1 cellular context compared by ENCODE assay signal in the genomic region with DNA sequence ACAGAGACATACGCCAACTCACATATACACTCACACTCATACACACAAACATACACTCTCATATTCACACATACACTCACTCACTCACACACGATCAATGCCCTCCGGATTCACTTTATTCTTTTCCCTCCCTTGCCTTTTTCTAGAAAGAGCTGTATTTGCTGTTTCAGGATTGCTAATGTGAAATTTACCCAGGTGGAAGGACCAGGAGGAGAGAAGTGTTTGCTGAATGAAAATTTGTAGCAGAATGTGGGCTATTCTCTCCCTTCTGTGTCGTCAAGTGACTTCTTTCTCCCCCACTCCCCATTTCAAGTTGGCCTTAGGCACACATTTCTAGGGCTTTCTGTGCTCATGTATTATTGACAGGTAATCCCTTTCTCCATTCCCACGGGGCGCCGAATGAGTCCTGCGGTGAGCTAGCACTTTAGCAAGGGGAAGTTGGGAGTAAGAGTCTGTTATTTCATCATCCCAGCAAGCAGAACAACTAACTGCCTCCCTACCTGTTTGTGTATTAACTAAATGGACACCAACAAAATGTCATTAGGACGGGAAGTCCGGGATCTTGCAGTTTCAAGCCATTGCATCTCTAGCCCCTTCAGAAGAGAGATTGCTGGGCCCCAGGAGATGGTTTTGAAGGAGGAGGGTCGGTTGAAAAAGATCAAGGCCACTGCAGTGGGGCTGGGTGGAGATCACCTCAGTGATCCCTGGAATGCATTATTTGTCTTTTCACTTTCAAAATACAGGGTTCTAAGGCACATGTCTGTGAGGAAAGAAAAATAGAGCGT.
TF ChIP-seq lines count a peak whose summit lies in the region.

No MANE protein-coding gene starts in this region.

TF ChIP-seq in WTC11, 78 proteins besides CTCF, POLR2A, EP300 and RAD21 (continued from another document):
- TF ChIP-seq, protein P1, sequence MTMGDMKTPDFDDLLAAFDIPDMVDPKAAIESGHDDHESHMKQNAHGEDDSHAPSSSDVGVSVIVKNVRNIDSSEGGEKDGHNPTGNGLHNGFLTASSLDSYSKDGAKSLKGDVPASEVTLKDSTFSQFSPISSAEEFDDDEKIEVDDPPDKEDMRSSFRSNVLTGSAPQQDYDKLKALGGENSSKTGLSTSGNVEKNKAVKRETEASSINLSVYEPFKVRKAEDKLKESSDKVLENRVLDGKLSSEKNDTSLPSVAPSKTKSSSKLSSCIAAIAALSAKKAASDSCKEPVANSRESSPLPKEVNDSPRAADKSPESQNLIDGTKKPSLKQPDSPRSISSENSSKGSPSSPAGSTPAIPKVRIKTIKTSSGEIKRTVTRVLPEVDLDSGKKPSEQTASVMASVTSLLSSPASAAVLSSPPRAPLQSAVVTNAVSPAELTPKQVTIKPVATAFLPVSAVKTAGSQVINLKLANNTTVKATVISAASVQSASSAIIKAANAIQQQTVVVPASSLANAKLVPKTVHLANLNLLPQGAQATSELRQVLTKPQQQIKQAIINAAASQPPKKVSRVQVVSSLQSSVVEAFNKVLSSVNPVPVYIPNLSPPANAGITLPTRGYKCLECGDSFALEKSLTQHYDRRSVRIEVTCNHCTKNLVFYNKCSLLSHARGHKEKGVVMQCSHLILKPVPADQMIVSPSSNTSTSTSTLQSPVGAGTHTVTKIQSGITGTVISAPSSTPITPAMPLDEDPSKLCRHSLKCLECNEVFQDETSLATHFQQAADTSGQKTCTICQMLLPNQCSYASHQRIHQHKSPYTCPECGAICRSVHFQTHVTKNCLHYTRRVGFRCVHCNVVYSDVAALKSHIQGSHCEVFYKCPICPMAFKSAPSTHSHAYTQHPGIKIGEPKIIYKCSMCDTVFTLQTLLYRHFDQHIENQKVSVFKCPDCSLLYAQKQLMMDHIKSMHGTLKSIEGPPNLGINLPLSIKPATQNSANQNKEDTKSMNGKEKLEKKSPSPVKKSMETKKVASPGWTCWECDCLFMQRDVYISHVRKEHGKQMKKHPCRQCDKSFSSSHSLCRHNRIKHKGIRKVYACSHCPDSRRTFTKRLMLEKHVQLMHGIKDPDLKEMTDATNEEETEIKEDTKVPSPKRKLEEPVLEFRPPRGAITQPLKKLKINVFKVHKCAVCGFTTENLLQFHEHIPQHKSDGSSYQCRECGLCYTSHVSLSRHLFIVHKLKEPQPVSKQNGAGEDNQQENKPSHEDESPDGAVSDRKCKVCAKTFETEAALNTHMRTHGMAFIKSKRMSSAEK (CRISPR knock-in tag; IDR thresholded peaks at IDR 0.05; ENCODE audit: borderline replicate concordance), result no peak
- TF ChIP-seq ZNF121 (CRISPR knock-in tag; IDR thresholded peaks at IDR 0.05) (no peak), ZNF219 (CRISPR knock-in tag; IDR thresholded peaks at IDR 0.05; ENCODE audit: borderline replicate concordance) (no peak), NFE2L1 (CRISPR knock-in tag; IDR thresholded peaks at IDR 0.05) (no peak), TP53 (CRISPR knock-in tag; IDR thresholded peaks at IDR 0.05) (no peak), CBFB (CRISPR knock-in tag; IDR thresholded peaks at IDR 0.05; ENCODE audit: low read depth) (no peak), NFYB (CRISPR knock-in tag; conservative IDR thresholded peaks at IDR 0.05; ENCODE audit: low read depth) (no peak), MYBL2 (CRISPR knock-in tag; IDR thresholded peaks at IDR 0.05) (0 out of 2 replicates have a peak, but pooled peaks have one; percentile 18), ZBTB21 (CRISPR knock-in tag; IDR thresholded peaks at IDR 0.05; ENCODE audit: borderline replicate concordance) (no peak), ZNF423 (CRISPR knock-in tag; IDR thresholded peaks at IDR 0.05) (peak; percentile 46; the same call in 1 of the 2 replicates), PRRX2 (CRISPR knock-in tag; IDR thresholded peaks at IDR 0.05) (no peak), ZNF263 (CRISPR knock-in tag; IDR thresholded peaks at IDR 0.05; ENCODE audit: low read depth) (no peak), ETV6 (CRISPR knock-in tag; IDR thresholded peaks at IDR 0.05) (no peak), TEAD1 (CRISPR knock-in tag; IDR thresholded peaks at IDR 0.05) (0 out of 2 replicates have a peak, but pooled peaks have one; percentile 53), ESRRA (CRISPR knock-in tag; IDR thresholded peaks at IDR 0.05; ENCODE audit: borderline replicate concordance) (no peak), CREM (CRISPR knock-in tag; IDR thresholded peaks at IDR 0.05) (no peak), ELF4 (CRISPR knock-in tag; IDR thresholded peaks at IDR 0.05; ENCODE audit: low read depth) (no peak), JAZF1 (CRISPR knock-in tag; IDR thresholded peaks at IDR 0.05) (no peak)
- TF ChIP-seq, protein P2, sequence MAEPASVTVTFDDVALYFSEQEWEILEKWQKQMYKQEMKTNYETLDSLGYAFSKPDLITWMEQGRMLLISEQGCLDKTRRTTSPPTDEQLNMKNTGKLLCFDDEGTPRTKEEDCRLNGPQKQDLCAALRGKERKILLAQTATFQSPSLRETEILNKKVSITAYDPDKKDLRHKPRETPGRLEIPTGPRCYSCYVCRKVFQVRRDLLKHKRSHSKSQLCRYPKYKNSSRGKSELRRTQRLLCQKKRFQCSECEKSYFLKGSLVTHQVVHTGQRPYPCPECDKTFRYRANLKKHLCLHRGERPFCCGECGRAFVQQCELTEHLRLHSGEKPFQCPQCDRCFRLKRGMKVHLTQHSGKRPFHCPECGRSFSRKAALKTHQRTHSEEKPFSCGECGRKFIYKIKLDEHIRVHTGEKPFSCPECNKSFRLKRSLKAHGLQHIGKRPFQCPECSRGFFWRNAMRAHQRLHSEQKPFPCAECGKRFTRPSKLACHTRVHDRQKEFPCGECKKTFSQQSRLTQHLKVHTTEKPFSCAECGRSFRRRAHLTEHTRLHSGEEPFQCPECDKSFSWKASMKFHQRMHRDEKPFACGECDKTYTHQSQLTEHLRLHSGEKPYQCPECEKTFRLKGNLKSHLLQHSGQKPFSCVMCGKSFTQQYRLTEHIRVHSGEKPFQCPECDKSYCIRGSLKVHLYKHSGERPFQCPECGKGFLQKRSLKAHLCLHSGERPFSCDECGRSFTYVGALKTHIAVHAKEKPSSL (CRISPR knock-in tag; conservative IDR thresholded peaks at IDR 0.05), result no peak
- TF ChIP-seq, protein P3, sequence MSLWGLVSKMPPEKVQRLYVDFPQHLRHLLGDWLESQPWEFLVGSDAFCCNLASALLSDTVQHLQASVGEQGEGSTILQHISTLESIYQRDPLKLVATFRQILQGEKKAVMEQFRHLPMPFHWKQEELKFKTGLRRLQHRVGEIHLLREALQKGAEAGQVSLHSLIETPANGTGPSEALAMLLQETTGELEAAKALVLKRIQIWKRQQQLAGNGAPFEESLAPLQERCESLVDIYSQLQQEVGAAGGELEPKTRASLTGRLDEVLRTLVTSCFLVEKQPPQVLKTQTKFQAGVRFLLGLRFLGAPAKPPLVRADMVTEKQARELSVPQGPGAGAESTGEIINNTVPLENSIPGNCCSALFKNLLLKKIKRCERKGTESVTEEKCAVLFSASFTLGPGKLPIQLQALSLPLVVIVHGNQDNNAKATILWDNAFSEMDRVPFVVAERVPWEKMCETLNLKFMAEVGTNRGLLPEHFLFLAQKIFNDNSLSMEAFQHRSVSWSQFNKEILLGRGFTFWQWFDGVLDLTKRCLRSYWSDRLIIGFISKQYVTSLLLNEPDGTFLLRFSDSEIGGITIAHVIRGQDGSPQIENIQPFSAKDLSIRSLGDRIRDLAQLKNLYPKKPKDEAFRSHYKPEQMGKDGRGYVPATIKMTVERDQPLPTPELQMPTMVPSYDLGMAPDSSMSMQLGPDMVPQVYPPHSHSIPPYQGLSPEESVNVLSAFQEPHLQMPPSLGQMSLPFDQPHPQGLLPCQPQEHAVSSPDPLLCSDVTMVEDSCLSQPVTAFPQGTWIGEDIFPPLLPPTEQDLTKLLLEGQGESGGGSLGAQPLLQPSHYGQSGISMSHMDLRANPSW (CRISPR knock-in tag; conservative IDR thresholded peaks at IDR 0.05; ENCODE audit: low read depth), result no peak
- TF ChIP-seq, protein P4, sequence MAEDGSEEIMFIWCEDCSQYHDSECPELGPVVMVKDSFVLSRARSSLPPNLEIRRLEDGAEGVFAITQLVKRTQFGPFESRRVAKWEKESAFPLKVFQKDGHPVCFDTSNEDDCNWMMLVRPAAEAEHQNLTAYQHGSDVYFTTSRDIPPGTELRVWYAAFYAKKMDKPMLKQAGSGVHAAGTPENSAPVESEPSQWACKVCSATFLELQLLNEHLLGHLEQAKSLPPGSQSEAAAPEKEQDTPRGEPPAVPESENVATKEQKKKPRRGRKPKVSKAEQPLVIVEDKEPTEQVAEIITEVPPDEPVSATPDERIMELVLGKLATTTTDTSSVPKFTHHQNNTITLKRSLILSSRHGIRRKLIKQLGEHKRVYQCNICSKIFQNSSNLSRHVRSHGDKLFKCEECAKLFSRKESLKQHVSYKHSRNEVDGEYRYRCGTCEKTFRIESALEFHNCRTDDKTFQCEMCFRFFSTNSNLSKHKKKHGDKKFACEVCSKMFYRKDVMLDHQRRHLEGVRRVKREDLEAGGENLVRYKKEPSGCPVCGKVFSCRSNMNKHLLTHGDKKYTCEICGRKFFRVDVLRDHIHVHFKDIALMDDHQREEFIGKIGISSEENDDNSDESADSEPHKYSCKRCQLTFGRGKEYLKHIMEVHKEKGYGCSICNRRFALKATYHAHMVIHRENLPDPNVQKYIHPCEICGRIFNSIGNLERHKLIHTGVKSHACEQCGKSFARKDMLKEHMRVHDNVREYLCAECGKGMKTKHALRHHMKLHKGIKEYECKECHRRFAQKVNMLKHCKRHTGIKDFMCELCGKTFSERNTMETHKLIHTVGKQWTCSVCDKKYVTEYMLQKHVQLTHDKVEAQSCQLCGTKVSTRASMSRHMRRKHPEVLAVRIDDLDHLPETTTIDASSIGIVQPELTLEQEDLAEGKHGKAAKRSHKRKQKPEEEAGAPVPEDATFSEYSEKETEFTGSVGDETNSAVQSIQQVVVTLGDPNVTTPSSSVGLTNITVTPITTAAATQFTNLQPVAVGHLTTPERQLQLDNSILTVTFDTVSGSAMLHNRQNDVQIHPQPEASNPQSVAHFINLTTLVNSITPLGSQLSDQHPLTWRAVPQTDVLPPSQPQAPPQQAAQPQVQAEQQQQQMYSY (CRISPR knock-in tag; IDR thresholded peaks at IDR 0.05), result no peak
- TF ChIP-seq, protein P5, sequence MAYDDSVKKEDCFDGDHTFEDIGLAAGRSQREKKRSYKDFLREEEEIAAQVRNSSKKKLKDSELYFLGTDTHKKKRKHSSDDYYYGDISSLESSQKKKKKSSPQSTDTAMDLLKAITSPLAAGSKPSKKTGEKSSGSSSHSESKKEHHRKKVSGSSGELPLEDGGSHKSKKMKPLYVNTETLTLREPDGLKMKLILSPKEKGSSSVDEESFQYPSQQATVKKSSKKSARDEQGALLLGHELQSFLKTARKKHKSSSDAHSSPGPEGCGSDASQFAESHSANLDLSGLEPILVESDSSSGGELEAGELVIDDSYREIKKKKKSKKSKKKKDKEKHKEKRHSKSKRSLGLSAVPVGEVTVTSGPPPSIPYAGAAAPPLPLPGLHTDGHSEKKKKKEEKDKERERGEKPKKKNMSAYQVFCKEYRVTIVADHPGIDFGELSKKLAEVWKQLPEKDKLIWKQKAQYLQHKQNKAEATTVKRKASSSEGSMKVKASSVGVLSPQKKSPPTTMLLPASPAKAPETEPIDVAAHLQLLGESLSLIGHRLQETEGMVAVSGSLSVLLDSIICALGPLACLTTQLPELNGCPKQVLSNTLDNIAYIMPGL (CRISPR knock-in tag; IDR thresholded peaks at IDR 0.05), result no peak
- TF ChIP-seq, protein P6, sequence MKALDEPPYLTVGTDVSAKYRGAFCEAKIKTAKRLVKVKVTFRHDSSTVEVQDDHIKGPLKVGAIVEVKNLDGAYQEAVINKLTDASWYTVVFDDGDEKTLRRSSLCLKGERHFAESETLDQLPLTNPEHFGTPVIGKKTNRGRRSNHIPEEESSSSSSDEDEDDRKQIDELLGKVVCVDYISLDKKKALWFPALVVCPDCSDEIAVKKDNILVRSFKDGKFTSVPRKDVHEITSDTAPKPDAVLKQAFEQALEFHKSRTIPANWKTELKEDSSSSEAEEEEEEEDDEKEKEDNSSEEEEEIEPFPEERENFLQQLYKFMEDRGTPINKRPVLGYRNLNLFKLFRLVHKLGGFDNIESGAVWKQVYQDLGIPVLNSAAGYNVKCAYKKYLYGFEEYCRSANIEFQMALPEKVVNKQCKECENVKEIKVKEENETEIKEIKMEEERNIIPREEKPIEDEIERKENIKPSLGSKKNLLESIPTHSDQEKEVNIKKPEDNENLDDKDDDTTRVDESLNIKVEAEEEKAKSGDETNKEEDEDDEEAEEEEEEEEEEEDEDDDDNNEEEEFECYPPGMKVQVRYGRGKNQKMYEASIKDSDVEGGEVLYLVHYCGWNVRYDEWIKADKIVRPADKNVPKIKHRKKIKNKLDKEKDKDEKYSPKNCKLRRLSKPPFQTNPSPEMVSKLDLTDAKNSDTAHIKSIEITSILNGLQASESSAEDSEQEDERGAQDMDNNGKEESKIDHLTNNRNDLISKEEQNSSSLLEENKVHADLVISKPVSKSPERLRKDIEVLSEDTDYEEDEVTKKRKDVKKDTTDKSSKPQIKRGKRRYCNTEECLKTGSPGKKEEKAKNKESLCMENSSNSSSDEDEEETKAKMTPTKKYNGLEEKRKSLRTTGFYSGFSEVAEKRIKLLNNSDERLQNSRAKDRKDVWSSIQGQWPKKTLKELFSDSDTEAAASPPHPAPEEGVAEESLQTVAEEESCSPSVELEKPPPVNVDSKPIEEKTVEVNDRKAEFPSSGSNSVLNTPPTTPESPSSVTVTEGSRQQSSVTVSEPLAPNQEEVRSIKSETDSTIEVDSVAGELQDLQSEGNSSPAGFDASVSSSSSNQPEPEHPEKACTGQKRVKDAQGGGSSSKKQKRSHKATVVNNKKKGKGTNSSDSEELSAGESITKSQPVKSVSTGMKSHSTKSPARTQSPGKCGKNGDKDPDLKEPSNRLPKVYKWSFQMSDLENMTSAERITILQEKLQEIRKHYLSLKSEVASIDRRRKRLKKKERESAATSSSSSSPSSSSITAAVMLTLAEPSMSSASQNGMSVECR (CRISPR knock-in tag; IDR thresholded peaks at IDR 0.05; ENCODE audit: borderline replicate concordance), result 0 out of 2 replicates have a peak, but pooled peaks have one; percentile 53
- TF ChIP-seq, protein P7, sequence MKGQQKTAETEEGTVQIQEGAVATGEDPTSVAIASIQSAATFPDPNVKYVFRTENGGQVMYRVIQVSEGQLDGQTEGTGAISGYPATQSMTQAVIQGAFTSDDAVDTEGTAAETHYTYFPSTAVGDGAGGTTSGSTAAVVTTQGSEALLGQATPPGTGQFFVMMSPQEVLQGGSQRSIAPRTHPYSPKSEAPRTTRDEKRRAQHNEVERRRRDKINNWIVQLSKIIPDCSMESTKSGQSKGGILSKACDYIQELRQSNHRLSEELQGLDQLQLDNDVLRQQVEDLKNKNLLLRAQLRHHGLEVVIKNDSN (CRISPR knock-in tag; IDR thresholded peaks at IDR 0.05), result no peak; the same call in 1 of the 2 replicates
- TF ChIP-seq, protein P8, sequence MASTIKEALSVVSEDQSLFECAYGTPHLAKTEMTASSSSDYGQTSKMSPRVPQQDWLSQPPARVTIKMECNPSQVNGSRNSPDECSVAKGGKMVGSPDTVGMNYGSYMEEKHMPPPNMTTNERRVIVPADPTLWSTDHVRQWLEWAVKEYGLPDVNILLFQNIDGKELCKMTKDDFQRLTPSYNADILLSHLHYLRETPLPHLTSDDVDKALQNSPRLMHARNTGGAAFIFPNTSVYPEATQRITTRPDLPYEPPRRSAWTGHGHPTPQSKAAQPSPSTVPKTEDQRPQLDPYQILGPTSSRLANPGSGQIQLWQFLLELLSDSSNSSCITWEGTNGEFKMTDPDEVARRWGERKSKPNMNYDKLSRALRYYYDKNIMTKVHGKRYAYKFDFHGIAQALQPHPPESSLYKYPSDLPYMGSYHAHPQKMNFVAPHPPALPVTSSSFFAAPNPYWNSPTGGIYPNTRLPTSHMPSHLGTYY (CRISPR knock-in tag; IDR thresholded peaks at IDR 0.05), result no peak
- TF ChIP-seq, protein P9, sequence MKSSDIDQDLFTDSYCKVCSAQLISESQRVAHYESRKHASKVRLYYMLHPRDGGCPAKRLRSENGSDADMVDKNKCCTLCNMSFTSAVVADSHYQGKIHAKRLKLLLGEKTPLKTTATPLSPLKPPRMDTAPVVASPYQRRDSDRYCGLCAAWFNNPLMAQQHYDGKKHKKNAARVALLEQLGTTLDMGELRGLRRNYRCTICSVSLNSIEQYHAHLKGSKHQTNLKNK (CRISPR knock-in tag; IDR thresholded peaks at IDR 0.05), result no peak
- TF ChIP-seq, protein P10, sequence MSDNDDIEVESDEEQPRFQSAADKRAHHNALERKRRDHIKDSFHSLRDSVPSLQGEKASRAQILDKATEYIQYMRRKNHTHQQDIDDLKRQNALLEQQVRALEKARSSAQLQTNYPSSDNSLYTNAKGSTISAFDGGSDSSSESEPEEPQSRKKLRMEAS (CRISPR knock-in tag; IDR thresholded peaks at IDR 0.05), result peak; percentile 57
